8 cellular contexts compared by ENCODE assay signal in genomic region chr22:28679611-28680287, GRCh38. TPM values are rescaled to one million over a fixed set of nuclear protein-coding genes. Genes with fewer than 3 reads are reported as not detected.
A peak's percentile ranks its signal among the peaks of the same experiment; 100 is the strongest.
DNase-seq lines count a peak whose midpoint lies in the region; TF ChIP-seq lines count a peak whose summit lies in the region.
"Not testable (repeated sequence)": the region's sequence is repeated elsewhere in the genome, so short reads cannot be mapped to it uniquely, and the experiment has no call there.

TTC28 (minus strand) TSS chr22:28679840; CDS start chr22:28679723, 117 bp downstream.

- H3K27me3 ChIP-seq in Karpas-422 (ENCODE audit: low read length); OCI-LY3 (ENCODE audit: low read depth, low read length); iPS-20b (ENCODE audit: insufficient read depth, low read length): not testable (repeated sequence)
- peaks cover 27% of the 10 kb centered on the region for H3K27me3 ChIP-seq in effector memory CD4-positive, alpha-beta T cell (replicated peaks; ENCODE audit: control insufficient read depth, insufficient read depth, low read length, poor library complexity, severe bottlenecking)

- not testable (repeated sequence) for H3K4me1 ChIP-seq in Karpas-422 (ENCODE audit: low read length); OCI-LY3 (ENCODE audit: low read length); effector memory CD4-positive, alpha-beta T cell (ENCODE audit: control insufficient read depth, insufficient read depth, low read length, poor library complexity, severe bottlenecking); iPS-20b (ENCODE audit: insufficient read depth, low read length)

- peak within 1 kb of the TSS; percentile 67 for H2AFZ ChIP-seq in Karpas-422 (ENCODE audit: low read length)
- peak within 1 kb of the TSS; percentile 96 for H2AFZ ChIP-seq in OCI-LY3 (ENCODE audit: low read depth, low read length)

- not testable (repeated sequence) for H4K20me1 ChIP-seq in Karpas-422 (ENCODE audit: insufficient read depth, low read depth, low read length); OCI-LY3 (ENCODE audit: insufficient read depth, low read length)

- H3K27ac ChIP-seq in Karpas-422 (ENCODE audit: low read length); OCI-LY3 (ENCODE audit: low read length); effector memory CD4-positive, alpha-beta T cell (ENCODE audit: insufficient read depth, low read length, poor library complexity, severe bottlenecking); iPS-20b (ENCODE audit: low read length); temporal lobe (ENCODE audit: low read depth, low read length): not testable (repeated sequence)

- H3K9me2 ChIP-seq in Karpas-422 (replicated peaks; ENCODE audit: insufficient read depth, low read length), result not testable (repeated sequence)

- H3K79me2 ChIP-seq in Karpas-422 (ENCODE audit: low read length); OCI-LY3 (ENCODE audit: low read length): not testable (repeated sequence)

- not testable (repeated sequence) for H3K9me3 ChIP-seq in Karpas-422 (ENCODE audit: low read length); OCI-LY3 (ENCODE audit: insufficient read depth, low read length); effector memory CD4-positive, alpha-beta T cell (ENCODE audit: control insufficient read depth, low read length); iPS-20b (ENCODE audit: insufficient read depth, low read depth, low read length)

- peak within 1 kb of the TSS; percentile 75 for H3K4me2 ChIP-seq in Karpas-422 (ENCODE audit: low read depth, low read length, poor library complexity, severe bottlenecking)
- peak within 1 kb of the TSS; percentile 91 for H3K4me2 ChIP-seq in OCI-LY3 (ENCODE audit: low read length)

- H3K9ac ChIP-seq in Karpas-422 (ENCODE audit: low read length) (peak within 1 kb of the TSS; percentile 76), OCI-LY3 (ENCODE audit: low read length) (peak within 1 kb of the TSS; percentile 83), iPS-20b (ENCODE audit: low read depth, low read length) (peak within 1 kb of the TSS; percentile 66)

- not testable (repeated sequence) for H3K36me3 ChIP-seq in Karpas-422 (ENCODE audit: insufficient read depth, low read length); OCI-LY3 (replicated peaks; ENCODE audit: low read depth, low read length); effector memory CD4-positive, alpha-beta T cell (ENCODE audit: control insufficient read depth, insufficient read depth, low read length); iPS-20b (ENCODE audit: insufficient read depth, low read depth, low read length)

- DNase-seq in DMS114 treated with DMSO at 0.1 percent for 48 hours (lab: John Stamatoyannopoulos, UW; ENCODE audit: unreplicated experiment), result peak; percentile 39
- peak; percentile 92 for DNase-seq in Karpas-422
- peak; percentile 41 to 52 for DNase-seq in activated T-cell treated with anti-CD3 and anti-CD28 coated beads, Interleukin-2, amount 50 U/mL, for 48 hours
- not testable (repeated sequence) for DNase-seq in effector memory CD4-positive, alpha-beta T cell
- peak; percentile 57 for DNase-seq in occipital lobe (lab: John Stamatoyannopoulos, UW)

- peak within 1 kb of the TSS; percentile 79 for H3K4me3 ChIP-seq in Karpas-422 (ENCODE audit: low read length)
- peak within 1 kb of the TSS; percentile 89 for H3K4me3 ChIP-seq in OCI-LY3 (ENCODE audit: low read length)
- peak within 1 kb of the TSS; percentile 28 for H3K4me3 ChIP-seq in effector memory CD4-positive, alpha-beta T cell (ENCODE audit: insufficient read depth, low read depth, low read length, poor library complexity, severe bottlenecking)
- H3K4me3 ChIP-seq in iPS-20b (ENCODE audit: low read length), result peak within 1 kb of the TSS; percentile 84

- TF ChIP-seq CTCF in OCI-LY3 (IDR thresholded peaks at IDR 0.05; ENCODE audit: low read depth, low read length), result not testable (repeated sequence)

RNA-seq across cellular contexts. Expression of gene TTC28, which starts in this region (rescaled TPM):
- total RNA-seq in Karpas-422 (2014; rRNA removed; shearing (Covaris generic); ENCODE audit: low replicate concordance), result 11.2 and 12.4 TPM in 2 replicates
- 157 TPM for total RNA-seq in occipital lobe
- 132 TPM for total RNA-seq in temporal lobe

Comparison
In these comparisons a context has a peak if more than half of its experiments do, and no peak if none do; other contexts are left out.
1. H3K4me3 ChIP-seq: peak in every context shown above with its lines; median percentile 89 in OCI-LY3; 84 in iPS-20b; 79 in Karpas-422; 28 in effector memory CD4-positive, alpha-beta T cell.